ENCODE assay signal across 2 cellular contexts in genomic region chr2:129705105-129705504, GRCh38.
TF ChIP-seq lines count a peak whose summit lies in the region.

No MANE protein-coding gene starts in this region.

TF ChIP-seq in GM23338, 12 proteins besides CTCF, POLR2A, EP300 and RAD21:
- TF ChIP-seq, protein P1, sequence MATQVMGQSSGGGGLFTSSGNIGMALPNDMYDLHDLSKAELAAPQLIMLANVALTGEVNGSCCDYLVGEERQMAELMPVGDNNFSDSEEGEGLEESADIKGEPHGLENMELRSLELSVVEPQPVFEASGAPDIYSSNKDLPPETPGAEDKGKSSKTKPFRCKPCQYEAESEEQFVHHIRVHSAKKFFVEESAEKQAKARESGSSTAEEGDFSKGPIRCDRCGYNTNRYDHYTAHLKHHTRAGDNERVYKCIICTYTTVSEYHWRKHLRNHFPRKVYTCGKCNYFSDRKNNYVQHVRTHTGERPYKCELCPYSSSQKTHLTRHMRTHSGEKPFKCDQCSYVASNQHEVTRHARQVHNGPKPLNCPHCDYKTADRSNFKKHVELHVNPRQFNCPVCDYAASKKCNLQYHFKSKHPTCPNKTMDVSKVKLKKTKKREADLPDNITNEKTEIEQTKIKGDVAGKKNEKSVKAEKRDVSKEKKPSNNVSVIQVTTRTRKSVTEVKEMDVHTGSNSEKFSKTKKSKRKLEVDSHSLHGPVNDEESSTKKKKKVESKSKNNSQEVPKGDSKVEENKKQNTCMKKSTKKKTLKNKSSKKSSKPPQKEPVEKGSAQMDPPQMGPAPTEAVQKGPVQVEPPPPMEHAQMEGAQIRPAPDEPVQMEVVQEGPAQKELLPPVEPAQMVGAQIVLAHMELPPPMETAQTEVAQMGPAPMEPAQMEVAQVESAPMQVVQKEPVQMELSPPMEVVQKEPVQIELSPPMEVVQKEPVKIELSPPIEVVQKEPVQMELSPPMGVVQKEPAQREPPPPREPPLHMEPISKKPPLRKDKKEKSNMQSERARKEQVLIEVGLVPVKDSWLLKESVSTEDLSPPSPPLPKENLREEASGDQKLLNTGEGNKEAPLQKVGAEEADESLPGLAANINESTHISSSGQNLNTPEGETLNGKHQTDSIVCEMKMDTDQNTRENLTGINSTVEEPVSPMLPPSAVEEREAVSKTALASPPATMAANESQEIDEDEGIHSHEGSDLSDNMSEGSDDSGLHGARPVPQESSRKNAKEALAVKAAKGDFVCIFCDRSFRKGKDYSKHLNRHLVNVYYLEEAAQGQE (IDR thresholded peaks at IDR 0.05; ENCODE audit: unreplicated experiment), result no peak
- no peak for TF ChIP-seq POLR2AphosphoS5 (IDR thresholded peaks at IDR 0.05; ENCODE audit: low read depth)
- no peak for TF ChIP-seq JUNB (IDR thresholded peaks at IDR 0.05; ENCODE audit: unreplicated experiment)

TF ChIP-seq in WTC11, 78 proteins besides CTCF, POLR2A, EP300 and RAD21:
- TF ChIP-seq ZBTB21 (CRISPR knock-in tag; IDR thresholded peaks at IDR 0.05; ENCODE audit: borderline replicate concordance) (no peak), NR3C1 (CRISPR knock-in tag; conservative IDR thresholded peaks at IDR 0.05; ENCODE audit: low read depth) (no peak), NR1H2 (CRISPR knock-in tag; IDR thresholded peaks at IDR 0.05) (no peak), ZNF423 (CRISPR knock-in tag; IDR thresholded peaks at IDR 0.05) (no peak), SMAD3 (CRISPR knock-in tag; IDR thresholded peaks at IDR 0.05; ENCODE audit: borderline replicate concordance) (no peak), FOXK1 (CRISPR knock-in tag; IDR thresholded peaks at IDR 0.05) (no peak), USF1 (CRISPR knock-in tag; IDR thresholded peaks at IDR 0.05) (no peak), FOXP4 (CRISPR knock-in tag; IDR thresholded peaks at IDR 0.05) (no peak), NR2C2 (CRISPR knock-in tag; IDR thresholded peaks at IDR 0.05) (no peak), ATF6 (CRISPR knock-in tag; IDR thresholded peaks at IDR 0.05) (no peak), ZSCAN18 (CRISPR knock-in tag; IDR thresholded peaks at IDR 0.05) (no peak), RELA (CRISPR knock-in tag; IDR thresholded peaks at IDR 0.05; ENCODE audit: borderline replicate concordance) (no peak), FOXP1 (CRISPR knock-in tag; IDR thresholded peaks at IDR 0.05; ENCODE audit: borderline replicate concordance) (no peak)
- TF ChIP-seq, protein P2, sequence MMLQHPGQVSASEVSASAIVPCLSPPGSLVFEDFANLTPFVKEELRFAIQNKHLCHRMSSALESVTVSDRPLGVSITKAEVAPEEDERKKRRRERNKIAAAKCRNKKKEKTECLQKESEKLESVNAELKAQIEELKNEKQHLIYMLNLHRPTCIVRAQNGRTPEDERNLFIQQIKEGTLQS (CRISPR knock-in tag; conservative IDR thresholded peaks at IDR 0.05), result no peak
- TF ChIP-seq, protein P3, sequence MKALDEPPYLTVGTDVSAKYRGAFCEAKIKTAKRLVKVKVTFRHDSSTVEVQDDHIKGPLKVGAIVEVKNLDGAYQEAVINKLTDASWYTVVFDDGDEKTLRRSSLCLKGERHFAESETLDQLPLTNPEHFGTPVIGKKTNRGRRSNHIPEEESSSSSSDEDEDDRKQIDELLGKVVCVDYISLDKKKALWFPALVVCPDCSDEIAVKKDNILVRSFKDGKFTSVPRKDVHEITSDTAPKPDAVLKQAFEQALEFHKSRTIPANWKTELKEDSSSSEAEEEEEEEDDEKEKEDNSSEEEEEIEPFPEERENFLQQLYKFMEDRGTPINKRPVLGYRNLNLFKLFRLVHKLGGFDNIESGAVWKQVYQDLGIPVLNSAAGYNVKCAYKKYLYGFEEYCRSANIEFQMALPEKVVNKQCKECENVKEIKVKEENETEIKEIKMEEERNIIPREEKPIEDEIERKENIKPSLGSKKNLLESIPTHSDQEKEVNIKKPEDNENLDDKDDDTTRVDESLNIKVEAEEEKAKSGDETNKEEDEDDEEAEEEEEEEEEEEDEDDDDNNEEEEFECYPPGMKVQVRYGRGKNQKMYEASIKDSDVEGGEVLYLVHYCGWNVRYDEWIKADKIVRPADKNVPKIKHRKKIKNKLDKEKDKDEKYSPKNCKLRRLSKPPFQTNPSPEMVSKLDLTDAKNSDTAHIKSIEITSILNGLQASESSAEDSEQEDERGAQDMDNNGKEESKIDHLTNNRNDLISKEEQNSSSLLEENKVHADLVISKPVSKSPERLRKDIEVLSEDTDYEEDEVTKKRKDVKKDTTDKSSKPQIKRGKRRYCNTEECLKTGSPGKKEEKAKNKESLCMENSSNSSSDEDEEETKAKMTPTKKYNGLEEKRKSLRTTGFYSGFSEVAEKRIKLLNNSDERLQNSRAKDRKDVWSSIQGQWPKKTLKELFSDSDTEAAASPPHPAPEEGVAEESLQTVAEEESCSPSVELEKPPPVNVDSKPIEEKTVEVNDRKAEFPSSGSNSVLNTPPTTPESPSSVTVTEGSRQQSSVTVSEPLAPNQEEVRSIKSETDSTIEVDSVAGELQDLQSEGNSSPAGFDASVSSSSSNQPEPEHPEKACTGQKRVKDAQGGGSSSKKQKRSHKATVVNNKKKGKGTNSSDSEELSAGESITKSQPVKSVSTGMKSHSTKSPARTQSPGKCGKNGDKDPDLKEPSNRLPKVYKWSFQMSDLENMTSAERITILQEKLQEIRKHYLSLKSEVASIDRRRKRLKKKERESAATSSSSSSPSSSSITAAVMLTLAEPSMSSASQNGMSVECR (CRISPR knock-in tag; IDR thresholded peaks at IDR 0.05; ENCODE audit: borderline replicate concordance), result no peak
- TF ChIP-seq, protein P4, sequence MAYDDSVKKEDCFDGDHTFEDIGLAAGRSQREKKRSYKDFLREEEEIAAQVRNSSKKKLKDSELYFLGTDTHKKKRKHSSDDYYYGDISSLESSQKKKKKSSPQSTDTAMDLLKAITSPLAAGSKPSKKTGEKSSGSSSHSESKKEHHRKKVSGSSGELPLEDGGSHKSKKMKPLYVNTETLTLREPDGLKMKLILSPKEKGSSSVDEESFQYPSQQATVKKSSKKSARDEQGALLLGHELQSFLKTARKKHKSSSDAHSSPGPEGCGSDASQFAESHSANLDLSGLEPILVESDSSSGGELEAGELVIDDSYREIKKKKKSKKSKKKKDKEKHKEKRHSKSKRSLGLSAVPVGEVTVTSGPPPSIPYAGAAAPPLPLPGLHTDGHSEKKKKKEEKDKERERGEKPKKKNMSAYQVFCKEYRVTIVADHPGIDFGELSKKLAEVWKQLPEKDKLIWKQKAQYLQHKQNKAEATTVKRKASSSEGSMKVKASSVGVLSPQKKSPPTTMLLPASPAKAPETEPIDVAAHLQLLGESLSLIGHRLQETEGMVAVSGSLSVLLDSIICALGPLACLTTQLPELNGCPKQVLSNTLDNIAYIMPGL (CRISPR knock-in tag; IDR thresholded peaks at IDR 0.05), result no peak
- TF ChIP-seq, protein P5, sequence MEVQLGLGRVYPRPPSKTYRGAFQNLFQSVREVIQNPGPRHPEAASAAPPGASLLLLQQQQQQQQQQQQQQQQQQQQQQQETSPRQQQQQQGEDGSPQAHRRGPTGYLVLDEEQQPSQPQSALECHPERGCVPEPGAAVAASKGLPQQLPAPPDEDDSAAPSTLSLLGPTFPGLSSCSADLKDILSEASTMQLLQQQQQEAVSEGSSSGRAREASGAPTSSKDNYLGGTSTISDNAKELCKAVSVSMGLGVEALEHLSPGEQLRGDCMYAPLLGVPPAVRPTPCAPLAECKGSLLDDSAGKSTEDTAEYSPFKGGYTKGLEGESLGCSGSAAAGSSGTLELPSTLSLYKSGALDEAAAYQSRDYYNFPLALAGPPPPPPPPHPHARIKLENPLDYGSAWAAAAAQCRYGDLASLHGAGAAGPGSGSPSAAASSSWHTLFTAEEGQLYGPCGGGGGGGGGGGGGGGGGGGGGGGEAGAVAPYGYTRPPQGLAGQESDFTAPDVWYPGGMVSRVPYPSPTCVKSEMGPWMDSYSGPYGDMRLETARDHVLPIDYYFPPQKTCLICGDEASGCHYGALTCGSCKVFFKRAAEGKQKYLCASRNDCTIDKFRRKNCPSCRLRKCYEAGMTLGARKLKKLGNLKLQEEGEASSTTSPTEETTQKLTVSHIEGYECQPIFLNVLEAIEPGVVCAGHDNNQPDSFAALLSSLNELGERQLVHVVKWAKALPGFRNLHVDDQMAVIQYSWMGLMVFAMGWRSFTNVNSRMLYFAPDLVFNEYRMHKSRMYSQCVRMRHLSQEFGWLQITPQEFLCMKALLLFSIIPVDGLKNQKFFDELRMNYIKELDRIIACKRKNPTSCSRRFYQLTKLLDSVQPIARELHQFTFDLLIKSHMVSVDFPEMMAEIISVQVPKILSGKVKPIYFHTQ (CRISPR knock-in tag; IDR thresholded peaks at IDR 0.05), result no peak
- TF ChIP-seq, protein P6, sequence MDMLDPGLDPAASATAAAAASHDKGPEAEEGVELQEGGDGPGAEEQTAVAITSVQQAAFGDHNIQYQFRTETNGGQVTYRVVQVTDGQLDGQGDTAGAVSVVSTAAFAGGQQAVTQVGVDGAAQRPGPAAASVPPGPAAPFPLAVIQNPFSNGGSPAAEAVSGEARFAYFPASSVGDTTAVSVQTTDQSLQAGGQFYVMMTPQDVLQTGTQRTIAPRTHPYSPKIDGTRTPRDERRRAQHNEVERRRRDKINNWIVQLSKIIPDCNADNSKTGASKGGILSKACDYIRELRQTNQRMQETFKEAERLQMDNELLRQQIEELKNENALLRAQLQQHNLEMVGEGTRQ (CRISPR knock-in tag; IDR thresholded peaks at IDR 0.05), result no peak
